1 cellular context compared by ENCODE assay signal in genomic region chr14:55312379-55313030, GRCh38.
TF ChIP-seq lines count a peak whose summit lies in the region.

No MANE protein-coding gene starts in this region.

TF ChIP-seq in A549, 52 proteins besides CTCF, POLR2A, EP300 and RAD21:
- peak; percentile 98 for TF ChIP-seq ZFP36 (IDR thresholded peaks at IDR 0.05; ENCODE audit: borderline replicate concordance, partially characterized antibody)
